9 cellular contexts compared by ENCODE assay signal in genomic region chr15:40282144-40282869, GRCh38. TPM values are rescaled to one million over a fixed set of nuclear protein-coding genes. Genes with fewer than 3 reads are reported as not detected.
DNase-seq lines count a peak whose midpoint lies in the region; ATAC-seq, FAIRE-seq and TF ChIP-seq lines count a peak whose summit lies in the region.
"Had no signal": no experiment of that assay in that cellular context is flagged by ENCODE, and none has a peak within 500 bp of the region (broad histone marks: within the 10 kb centered on the region; RNA-seq: fewer than 3 reads in every experiment).

No MANE protein-coding gene starts in this region.

- no peak overlapping the region for H3K27ac ChIP-seq in GM12878 (ENCODE audit: control insufficient read depth, insufficient read depth)

- no peaks in the 10 kb centered on the region for H3K79me2 ChIP-seq in GM12878 (ENCODE audit: control insufficient read depth, insufficient read depth, low read length)

- H3K4me3 ChIP-seq in GM12878: peak overlapping the region; percentile 63

- intact Hi-C loops in GM12878 (cut with micrococcal nuclease; ENCODE audit: unreplicated experiment): no loop called here

- H3K4me2 ChIP-seq in GM12878 (ENCODE audit: control insufficient read depth, insufficient read depth): peak overlapping the region; percentile 90

- POLR2A ChIA-PET in GM12878 (lab: Charles Lee): no interaction called here

- H3K36me3 ChIP-seq in GM12878 (ENCODE audit: control insufficient read depth in 2 of 2, insufficient read depth in 2 of 2, low read length in 1 of 2): no peaks in the 10 kb centered on the region

- in situ Hi-C loops in GM12878 (cut with MboI): no loop called here

- no peak for TF ChIP-seq EP300 in GM12878 (IDR thresholded peaks at IDR 0.05; ENCODE audit: borderline replicate concordance in 1 of 2, control insufficient read depth in 1 of 2, low read depth in 2 of 2, low read length in 2 of 2)

- no peak for TF ChIP-seq POLR2A in GM12878 (IDR thresholded peaks at IDR 0.05; ENCODE audit: low read depth, low read length)

- CTCF ChIA-PET in GM12878 (lab: Yijun Ruan, JAX): interaction anchor here (1.3 to 1.4 kb wide), 2 partner anchors 25 to 27 kb away, joined by 4 read pairs; partner anchors contain the start of gene PLCB2

- peak; percentile 69 for ATAC-seq in GM12878

- H3K27me3 ChIP-seq in GM12878 (replicated peaks in 1 of 2; ENCODE audit: control insufficient read depth in 2 of 2, insufficient read depth in 2 of 2, low read length in 1 of 2): peaks cover 4 to 17% of the 10 kb centered on the region in 2 experiments

- no peaks in the 10 kb centered on the region; the same call in 2 of the 3 replicates for H3K9me3 ChIP-seq in GM12878 (replicated peaks; ENCODE audit: control insufficient read depth, insufficient read depth, low read length)

- H4K20me1 ChIP-seq in GM12878 (ENCODE audit: control insufficient read depth, insufficient read depth): no peaks in the 10 kb centered on the region; the same call in 1 of the 2 replicates

- RAD21 ChIA-PET in GM12878 (lab: Charles Lee; ENCODE audit: unreplicated experiment): no interaction called here

- H3K4me1 ChIP-seq in GM12878 (ENCODE audit: control insufficient read depth, insufficient read depth, low read length): peaks cover 11% of the 10 kb centered on the region

- no peak for FAIRE-seq in GM12878 (lab: Jason Lieb, UNC)

- peak; percentile 30 to 32 (median 31); a peak in 4 of 6 replicates for TF ChIP-seq CTCF in GM12878 (IDR thresholded peaks at IDR 0.05 in 2 of 3, conservative IDR thresholded peaks at IDR 0.05 in 1 of 3; ENCODE audit: control insufficient read depth in 2 of 3, extremely low read depth in 1 of 3, insufficient read depth in 1 of 3, low read depth in 3 of 3, low read length in 3 of 3)

- DNase-seq in D341Med (ENCODE audit: low spot score): peak; percentile 89
- DNase-seq in HT-29 (ENCODE audit: low spot score): peak; percentile 52
- DNase-seq in T follicular helper cell (ENCODE audit: low read depth): peak; percentile 27
- no peak for DNase-seq in GM12878 (ENCODE audit: low read depth, low spot score)
- peak; percentile 12 for DNase-seq in iris pigment epithelial cell (ENCODE audit: low read depth)
- peak; percentile 23 to 41 for DNase-seq in stimulated activated CD4-positive, alpha-beta T cell treated with anti-CD3 and anti-CD28 coated beads, Interleukin-2, amount 100 ng/mL, for 48 hours
- DNase-seq in SK-N-DZ (ENCODE audit: low spot score): no peak
- DNase-seq in occipital lobe (lab: John Stamatoyannopoulos, UW): no peak

- H3K9ac ChIP-seq in GM12878 (ENCODE audit: control insufficient read depth, insufficient read depth, low read length): no peak overlapping the region

- 5% methylated on average over 81 of the region's 93 CpGs for WGBS in GM12878 (ENCODE audit: insufficient coverage, insufficient replicate concordance, low lambda C conversion rate, missing lambda C conversion rate)

- no peak for TF ChIP-seq RAD21 in GM12878 (IDR thresholded peaks at IDR 0.05; ENCODE audit: insufficient read depth, low read depth, low read length)

- SMC1A ChIA-PET in GM12878 (lab: Charles Lee; ENCODE audit: uncharacterized antibody, unreplicated experiment): no interaction called here

- BruUV-seq in GM12878 (replicated peaks; lab: Mats Ljungman, UMichigan): no TSS peak

- H2AFZ ChIP-seq in GM12878 (ENCODE audit: control insufficient read depth, low read depth, low read length): peak overlapping the region; percentile 31

RNA-seq across cellular contexts. Expression of gene ANKRD63, which starts 0.6 kb away (rescaled TPM):
- not detected in 2 replicates for total RNA-seq in HT-29 (2014; rRNA removed; shearing (Covaris generic))
- not detected in 2 replicates for total RNA-seq in GM12878 (2013; cell fraction: nucleolus; rRNA removed)
- total RNA-seq in GM12878 (2014; rRNA removed): not detected in 2 replicates
- not detected in 2 replicates for total RNA-seq in GM12878 (2014; rRNA removed; fragmentation: Illumina TruSeq; extraction: Trizol)
- total RNA-seq in GM12878 (2021): not detected in 2 replicates
- not detected for polyA plus RNA-seq in GM12878 (2011; ENCODE audit: low read depth)
- polyA plus RNA-seq in GM12878 (2011; rRNA removed): not detected in 2 replicates
- polyA plus RNA-seq in GM12878 (2011; cell fraction: cytosol; rRNA removed): not detected in 2 replicates
- not detected in 2 replicates for polyA plus RNA-seq in GM12878 (2011; cell fraction: nucleus; rRNA removed)
- polyA plus RNA-seq in GM12878 (2012): not detected in 2 replicates
- not detected in 2 replicates for polyA plus RNA-seq in GM12878 (2014; fragmentation: Illumina TruSeq; extraction: Trizol)
- polyA plus RNA-seq in GM12878 (2014; fragmentation: Nextera tagmentation; extraction: Ambion mirVana): not detected
- polyA plus RNA-seq in GM12878 (2014; rRNA removed): not detected in 2 replicates
- polyA plus RNA-seq in GM12878 (2016; fragmentation: Nextera tagmentation; extraction: Ambion mirVana): not detected
- not detected in 2 replicates for polyA minus RNA-seq in GM12878 (2011; rRNA and poly(A)+ RNA removed)
- not detected in 2 replicates for polyA minus RNA-seq in GM12878 (2011; cell fraction: cytosol; rRNA and poly(A)+ RNA removed)
- not detected in 2 replicates for polyA minus RNA-seq in GM12878 (2011; cell fraction: nucleus; rRNA and poly(A)+ RNA removed)
- not detected in 2 replicates for polyA plus RNA-seq in SK-N-DZ (2014; cell fraction: cytosol; rRNA removed)
- 2.1 TPM in 1 of 2 replicates, not detected in the other for polyA plus RNA-seq in SK-N-DZ (2014; cell fraction: nucleus; rRNA removed)
- total RNA-seq in occipital lobe: not detected
- total RNA-seq: T-helper 1 cell treated with Interleukin-12 subunit alpha and Interleukin-12 subunit beta and Interleukin-4 antibody, amounts not matched to agents 30 ng/mL and 1 ng/mL, for 36 hours had no signal

RNA-seq across cellular contexts. Expression of gene PLCB2, which starts 25.4 kb away (rescaled TPM):
- total RNA-seq in HT-29 (2014; rRNA removed; shearing (Covaris generic)): 0.38 and 0.91 TPM in 2 replicates
- total RNA-seq in GM12878 (2013; cell fraction: nucleolus; rRNA removed): 14.1 and 15.6 TPM in 2 replicates
- total RNA-seq in GM12878 (2014; rRNA removed) (18.5 and 25.2 TPM in 2 replicates), GM12878 (2014; rRNA removed; fragmentation: Illumina TruSeq; extraction: Trizol) (13.2 and 13.9 TPM in 2 replicates), GM12878 (2021) (33.8 and 39.4 TPM in 2 replicates), occipital lobe (3.3 TPM)
- 8.1 TPM for polyA plus RNA-seq in GM12878 (2011; ENCODE audit: low read depth)
- polyA plus RNA-seq in GM12878 (2011; rRNA removed) (0.88 and 1.2 TPM in 2 replicates), GM12878 (2014; fragmentation: Illumina TruSeq; extraction: Trizol) (17.4 and 24.7 TPM in 2 replicates), GM12878 (2014; fragmentation: Nextera tagmentation; extraction: Ambion mirVana) (1 to 10 TPM; 1.3 to 2.4 TPM), GM12878 (2014; rRNA removed) (32.6 and 34.4 TPM in 2 replicates), GM12878 (2016; fragmentation: Nextera tagmentation; extraction: Ambion mirVana) (1 to 10 TPM; 6.9 to 7.4 TPM)
- polyA plus RNA-seq in GM12878 (2011; cell fraction: cytosol; rRNA removed): 1.5 and 2.6 TPM in 2 replicates
- polyA plus RNA-seq in GM12878 (2011; cell fraction: nucleus; rRNA removed): 10.9 and 16.6 TPM in 2 replicates
- polyA plus RNA-seq in GM12878 (2012): 17.2 and 21.1 TPM in 2 replicates
- polyA minus RNA-seq in GM12878 (2011; rRNA and poly(A)+ RNA removed): 0.95 and 2.7 TPM in 2 replicates
- 0.67 and 3.2 TPM in 2 replicates for polyA minus RNA-seq in GM12878 (2011; cell fraction: cytosol; rRNA and poly(A)+ RNA removed)
- 2.4 and 3.3 TPM in 2 replicates for polyA minus RNA-seq in GM12878 (2011; cell fraction: nucleus; rRNA and poly(A)+ RNA removed)
- 12.5 and 12.6 TPM in 2 replicates for polyA plus RNA-seq in SK-N-DZ (2014; cell fraction: cytosol; rRNA removed)
- 71.1 and 88.9 TPM in 2 replicates for polyA plus RNA-seq in SK-N-DZ (2014; cell fraction: nucleus; rRNA removed)

RNA-seq across cellular contexts. Expression of gene INAFM2, which starts 41.2 kb away (rescaled TPM):
- 7.9 and 10.2 TPM in 2 replicates for total RNA-seq in HT-29 (2014; rRNA removed; shearing (Covaris generic))
- 2.6 and 3.5 TPM in 2 replicates for total RNA-seq in GM12878 (2013; cell fraction: nucleolus; rRNA removed)
- total RNA-seq in GM12878 (2014; rRNA removed): 3.8 and 5.0 TPM in 2 replicates
- 3.9 and 5.2 TPM in 2 replicates for total RNA-seq in GM12878 (2014; rRNA removed; fragmentation: Illumina TruSeq; extraction: Trizol)
- total RNA-seq in GM12878 (2021): 5.2 and 8.1 TPM in 2 replicates
- 2.1 TPM for polyA plus RNA-seq in GM12878 (2011; ENCODE audit: low read depth)
- 4.0 and 4.2 TPM in 2 replicates for polyA plus RNA-seq in GM12878 (2011; rRNA removed)
- polyA plus RNA-seq in GM12878 (2011; cell fraction: cytosol; rRNA removed): 1.9 and 2.6 TPM in 2 replicates
- 2.5 and 3.4 TPM in 2 replicates for polyA plus RNA-seq in GM12878 (2011; cell fraction: nucleus; rRNA removed)
- 3.1 and 3.9 TPM in 2 replicates for polyA plus RNA-seq in GM12878 (2012)
- 3.9 and 5.9 TPM in 2 replicates for polyA plus RNA-seq in GM12878 (2014; fragmentation: Illumina TruSeq; extraction: Trizol)
- polyA plus RNA-seq in GM12878 (2014; fragmentation: Nextera tagmentation; extraction: Ambion mirVana): 1 to 10 TPM; 2.0 to 2.4 TPM
- polyA plus RNA-seq in GM12878 (2014; rRNA removed): 3.0 and 4.2 TPM in 2 replicates
- 1 to 10 TPM in 1 of 2 experiments, under 1 TPM in 1; 0.75 to 1.2 TPM for polyA plus RNA-seq in GM12878 (2016; fragmentation: Nextera tagmentation; extraction: Ambion mirVana)
- 1.3 and 1.9 TPM in 2 replicates for polyA minus RNA-seq in GM12878 (2011; rRNA and poly(A)+ RNA removed)
- 0.62 and 0.80 TPM in 2 replicates for polyA minus RNA-seq in GM12878 (2011; cell fraction: cytosol; rRNA and poly(A)+ RNA removed)
- polyA minus RNA-seq in GM12878 (2011; cell fraction: nucleus; rRNA and poly(A)+ RNA removed): 1.2 and 1.5 TPM in 2 replicates
- 13.1 and 14.5 TPM in 2 replicates for polyA plus RNA-seq in SK-N-DZ (2014; cell fraction: cytosol; rRNA removed)
- 9.4 and 9.9 TPM in 2 replicates for polyA plus RNA-seq in SK-N-DZ (2014; cell fraction: nucleus; rRNA removed)
- total RNA-seq in occipital lobe: 14.8 TPM

RNA-seq across cellular contexts. Expression of gene PAK6, which starts 43.4 kb away (rescaled TPM):
- 6.4 and 17.7 TPM in 2 replicates for total RNA-seq in HT-29 (2014; rRNA removed; shearing (Covaris generic))
- total RNA-seq in GM12878 (2013; cell fraction: nucleolus; rRNA removed): 2.2 and 2.5 TPM in 2 replicates
- total RNA-seq in GM12878 (2014; rRNA removed): 0.40 and 1.2 TPM in 2 replicates
- 0.14 and 0.36 TPM in 2 replicates for total RNA-seq in GM12878 (2014; rRNA removed; fragmentation: Illumina TruSeq; extraction: Trizol)
- 0.59 and 0.77 TPM in 2 replicates for total RNA-seq in GM12878 (2021)
- 0.14 TPM for polyA plus RNA-seq in GM12878 (2011; ENCODE audit: low read depth)
- 0.03 and 0.07 TPM in 2 replicates for polyA plus RNA-seq in GM12878 (2011; rRNA removed)
- polyA plus RNA-seq in GM12878 (2011; cell fraction: cytosol; rRNA removed): 0.28 and 0.38 TPM in 2 replicates
- polyA plus RNA-seq in GM12878 (2011; cell fraction: nucleus; rRNA removed): 0.15 and 0.51 TPM in 2 replicates
- polyA plus RNA-seq in GM12878 (2012): 0.27 and 0.30 TPM in 2 replicates
- polyA plus RNA-seq in GM12878 (2014; fragmentation: Illumina TruSeq; extraction: Trizol): 0.16 and 0.25 TPM in 2 replicates
- polyA plus RNA-seq in GM12878 (2014; fragmentation: Nextera tagmentation; extraction: Ambion mirVana): under 1 TPM in 1 of 2 experiments, not detected in 1; 0.07 TPM
- polyA plus RNA-seq in GM12878 (2014; rRNA removed): 0.92 and 1.3 TPM in 2 replicates
- under 1 TPM in 1 of 2 experiments, not detected in 1; 0.27 TPM for polyA plus RNA-seq in GM12878 (2016; fragmentation: Nextera tagmentation; extraction: Ambion mirVana)
- polyA minus RNA-seq in GM12878 (2011; rRNA and poly(A)+ RNA removed): 0.26 and 0.37 TPM in 2 replicates
- not detected in 2 replicates for polyA minus RNA-seq in GM12878 (2011; cell fraction: cytosol; rRNA and poly(A)+ RNA removed)
- 0.73 and 1.3 TPM in 2 replicates for polyA minus RNA-seq in GM12878 (2011; cell fraction: nucleus; rRNA and poly(A)+ RNA removed)
- 0.20 TPM in 1 of 2 replicates, not detected in the other for polyA plus RNA-seq in SK-N-DZ (2014; cell fraction: cytosol; rRNA removed)
- not detected in 2 replicates for polyA plus RNA-seq in SK-N-DZ (2014; cell fraction: nucleus; rRNA removed)
- total RNA-seq in occipital lobe: 11.2 TPM

RNA-seq across cellular contexts. Expression of gene CCDC9B, which starts 58.4 kb away (rescaled TPM):
- 15.3 and 16.4 TPM in 2 replicates for total RNA-seq in HT-29 (2014; rRNA removed; shearing (Covaris generic))
- total RNA-seq in GM12878 (2013; cell fraction: nucleolus; rRNA removed): not detected in 2 replicates
- total RNA-seq in GM12878 (2014; rRNA removed): not detected in 2 replicates
- 0.04 and 0.05 TPM in 2 replicates for total RNA-seq in GM12878 (2014; rRNA removed; fragmentation: Illumina TruSeq; extraction: Trizol)
- 0.08 and 0.19 TPM in 2 replicates for total RNA-seq in GM12878 (2021)
- polyA plus RNA-seq in GM12878 (2011; ENCODE audit: low read depth): not detected
- polyA plus RNA-seq in GM12878 (2011; rRNA removed): not detected in 2 replicates
- not detected in 2 replicates for polyA plus RNA-seq in GM12878 (2011; cell fraction: cytosol; rRNA removed)
- polyA plus RNA-seq in GM12878 (2011; cell fraction: nucleus; rRNA removed): 0.01 TPM in 1 of 2 replicates, not detected in the other
- polyA plus RNA-seq in GM12878 (2012): 0.06 and 0.07 TPM in 2 replicates
- 0.01 and 0.11 TPM in 2 replicates for polyA plus RNA-seq in GM12878 (2014; fragmentation: Illumina TruSeq; extraction: Trizol)
- polyA plus RNA-seq in GM12878 (2014; fragmentation: Nextera tagmentation; extraction: Ambion mirVana): under 1 TPM in 1 of 2 experiments, not detected in 1; 0.02 TPM
- 0.05 TPM in 1 of 2 replicates, not detected in the other for polyA plus RNA-seq in GM12878 (2014; rRNA removed)
- not detected for polyA plus RNA-seq in GM12878 (2016; fragmentation: Nextera tagmentation; extraction: Ambion mirVana)
- polyA minus RNA-seq in GM12878 (2011; rRNA and poly(A)+ RNA removed): not detected in 2 replicates
- not detected in 2 replicates for polyA minus RNA-seq in GM12878 (2011; cell fraction: cytosol; rRNA and poly(A)+ RNA removed)
- polyA minus RNA-seq in GM12878 (2011; cell fraction: nucleus; rRNA and poly(A)+ RNA removed): not detected in 2 replicates
- 0.39 and 2.8 TPM in 2 replicates for polyA plus RNA-seq in SK-N-DZ (2014; cell fraction: cytosol; rRNA removed)
- polyA plus RNA-seq in SK-N-DZ (2014; cell fraction: nucleus; rRNA removed): 4.7 and 9.8 TPM in 2 replicates
- 1.6 TPM for total RNA-seq in occipital lobe

Comparison
In these comparisons a context has a peak if more than half of its experiments do, and no peak if none do; other contexts are left out.
1. DNase-seq: peak in D341Med (single experiment), HT-29 (single experiment), T follicular helper cell (single experiment), iris pigment epithelial cell (single experiment) and stimulated activated CD4-positive, alpha-beta T cell treated with anti-CD3 and anti-CD28 coated beads, Interleukin-2, amount 100 ng/mL, for 48 hours (2 of 2); none in GM12878 (single experiment), SK-N-DZ (single experiment) and occipital lobe (single experiment).